34 cellular contexts compared by ENCODE assay signal in the genomic region with DNA sequence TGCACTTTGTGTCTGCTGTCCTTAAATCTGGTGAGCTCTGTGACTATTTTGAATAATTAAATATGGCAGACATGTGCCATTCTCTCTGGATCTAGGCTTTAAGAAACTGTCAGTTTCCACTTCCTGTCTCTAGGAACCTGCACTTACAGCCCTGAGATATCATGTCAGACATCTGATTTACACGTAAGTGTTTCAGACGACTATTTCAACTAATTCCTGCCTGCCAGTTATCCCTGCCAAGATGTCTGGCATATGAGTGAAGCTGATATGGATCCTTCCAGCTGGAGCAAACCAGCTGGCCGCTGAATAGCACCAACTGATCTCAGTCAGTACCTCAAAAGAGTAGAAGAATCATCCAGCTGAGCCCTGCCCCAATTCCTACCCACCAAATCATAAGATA.
"Had no signal": no experiment of that assay in that cellular context is flagged by ENCODE, and none has a peak within 500 bp of the region (broad histone marks: within the 10 kb centered on the region; RNA-seq: fewer than 3 reads in every experiment).

No MANE protein-coding gene starts in this region.

- H3K4me1 Mint-ChIP-seq: activated B cell treated with CpG ODN at 0.5 μM for 24 hours; activated CD4-positive, alpha-beta T cell treated with anti-CD3 and anti-CD28 coated beads, Interleukin-2, amount 10 ng/mL, durations not matched to agents 24 days and 14 days; activated naive CD8-positive, alpha-beta T cell treated with anti-CD3 and anti-CD28 coated beads for 36 hours; activated T-helper 17 cell treated with anti-CD3 and anti-CD28 coated beads, Interleukin-2, amount 50 U/mL, for 72 hours had no signal

- DNase-seq: activated B cell treated with CpG ODN at 0.5 μM for 24 hours; activated CD4-positive, alpha-beta memory T cell treated with anti-CD3 and anti-CD28 coated beads for 36 hours; activated CD4-positive, alpha-beta T cell treated with anti-CD3 and anti-CD28 coated beads for 4 hours; activated CD4-positive, alpha-beta T cell treated with anti-CD3 and anti-CD28 coated beads, Interleukin-2, amount 10 ng/mL, durations not matched to agents 24 days and 14 days; activated CD4-positive, alpha-beta T cell treated with anti-CD3 and anti-CD28 coated beads, Interleukin-2, amount 50 U/mL, for 1 hour; activated CD4-positive, alpha-beta T cell treated with anti-CD3 and anti-CD28 coated beads, Interleukin-2, amount 50 U/mL, for 4 hours; activated CD4-positive, CD25-positive, alpha-beta regulatory T cell treated with anti-CD3 and anti-CD28 coated beads, Interleukin-2, amount 50 U/mL, for 72 hours; activated CD8-positive, alpha-beta memory T cell treated with anti-CD3 and anti-CD28 coated beads, Interleukin-2, amount 50 U/mL, for 4 hours; activated CD8-positive, alpha-beta T cell treated with anti-CD3 and anti-CD28 coated beads for 36 hours; activated effector memory CD4-positive, alpha-beta T cell treated with anti-CD3 and anti-CD28 coated beads, Interleukin-2, amount 50 U/mL, for 16 hours; activated gamma-delta T cell treated with Interleukin-2 at 50 U/mL for 16 hours; activated naive CD4-positive, alpha-beta T cell; activated naive CD4-positive, alpha-beta T cell treated with anti-CD3 and anti-CD28 coated beads for 36 hours; activated naive CD4-positive, alpha-beta T cell treated with anti-CD3 and anti-CD28 coated beads, Interleukin-2, amount 50 U/mL, for 16 hours; activated naive CD8-positive, alpha-beta T cell treated with anti-CD3 and anti-CD28 coated beads for 36 hours; activated T-cell treated with anti-CD3 and anti-CD28 coated beads for 4 hours; activated T-cell treated with anti-CD3 and anti-CD28 coated beads, Interleukin-2, amount 50 U/mL, for 1 hour; activated T-cell treated with anti-CD3 and anti-CD28 coated beads, Interleukin-2, amount 50 U/mL, for 4 hours; activated T-cell treated with anti-CD3 and anti-CD28 coated beads, Interleukin-2, amount 50 U/mL, for 72 hours; adrenal gland; amniotic stem cell; aorta; body of pancreas; brain microvascular endothelial cell; central memory CD4-positive, alpha-beta T cell; T-helper 2 cell; T-helper 9 cell had no signal

- H3K9me3 Mint-ChIP-seq: activated CD4-positive, alpha-beta memory T cell treated with anti-CD3 and anti-CD28 coated beads for 36 hours; activated CD8-positive, alpha-beta T cell treated with anti-CD3 and anti-CD28 coated beads for 36 hours; activated naive CD4-positive, alpha-beta T cell treated with anti-CD3 and anti-CD28 coated beads for 36 hours; activated T-cell treated with anti-CD3 and anti-CD28 coated beads, Interleukin-2, amount 50 U/mL, for 72 hours; activated T-helper 1 cell treated with anti-CD3 and anti-CD28 coated beads, Interleukin-12 subunit alpha, Interleukin-12 subunit beta, Interleukin-2, Interleukin-4 antibody, amounts not matched to agents 30 ng/mL and 10 ng/mL and 1 ng/mL, durations not matched to agents 14 hours and 24 hours and 36 hours; activated T-helper 17 cell treated with anti-CD3 and anti-CD28 coated beads, Interleukin-2, amount 50 U/mL, for 72 hours; T-helper 1 cell treated with Interleukin-12 subunit alpha and Interleukin-12 subunit beta and Interleukin-4 antibody, amounts not matched to agents 30 μg/mL and 1 μg/mL, for 36 hours had no signal

- H3K27me3 ChIP-seq: adrenal gland, body of pancreas, brain microvascular endothelial cell, breast epithelium had no signal

- H3K9me3 ChIP-seq: adrenal gland, body of pancreas, breast epithelium had no signal

- H3K36me3 Mint-ChIP-seq: activated CD4-positive, alpha-beta memory T cell treated with anti-CD3 and anti-CD28 coated beads for 36 hours; activated naive CD4-positive, alpha-beta T cell treated with anti-CD3 and anti-CD28 coated beads, Interleukin-2, amount 50 U/mL, for 72 hours; activated naive CD8-positive, alpha-beta T cell treated with anti-CD3 and anti-CD28 coated beads for 36 hours had no signal

- H3K27ac ChIP-seq: adrenal gland, body of pancreas, brain microvascular endothelial cell, breast epithelium, VCaP had no signal

- H3K36me3 ChIP-seq: adrenal gland, brain microvascular endothelial cell, breast epithelium had no signal

- H3K4me3 ChIP-seq: adrenal gland, body of pancreas, breast epithelium had no signal

- H3K27me3 Mint-ChIP-seq: activated B cell treated with CpG ODN at 0.5 μM for 24 hours; activated CD4-positive, alpha-beta memory T cell treated with anti-CD3 and anti-CD28 coated beads for 36 hours; activated CD4-positive, alpha-beta T cell treated with anti-CD3 and anti-CD28 coated beads, Interleukin-2, amount 10 ng/mL, durations not matched to agents 24 days and 14 days; activated CD8-positive, alpha-beta T cell treated with anti-CD3 and anti-CD28 coated beads for 36 hours; activated naive CD8-positive, alpha-beta T cell treated with anti-CD3 and anti-CD28 coated beads for 36 hours; activated T-helper 17 cell treated with anti-CD3 and anti-CD28 coated beads, Interleukin-2, amount 50 U/mL, for 72 hours had no signal

- H3K4me3 Mint-ChIP-seq: activated B cell treated with CpG ODN at 0.5 μM for 24 hours; activated CD4-positive, alpha-beta memory T cell treated with anti-CD3 and anti-CD28 coated beads for 36 hours; activated CD4-positive, alpha-beta T cell treated with anti-CD3 and anti-CD28 coated beads, Interleukin-2, amount 10 ng/mL, durations not matched to agents 24 days and 14 days; activated CD8-positive, alpha-beta T cell treated with anti-CD3 and anti-CD28 coated beads for 36 hours; activated naive CD4-positive, alpha-beta T cell treated with anti-CD3 and anti-CD28 coated beads for 36 hours; activated naive CD8-positive, alpha-beta T cell treated with anti-CD3 and anti-CD28 coated beads for 36 hours; activated T-cell treated with anti-CD3 and anti-CD28 coated beads, Interleukin-2, amount 50 U/mL, for 4 hours; activated T-cell treated with anti-CD3 and anti-CD28 coated beads, Interleukin-2, amount 50 U/mL, for 72 hours; activated T-helper 1 cell treated with anti-CD3 and anti-CD28 coated beads, Interleukin-12 subunit alpha, Interleukin-12 subunit beta, Interleukin-2, Interleukin-4 antibody, amounts not matched to agents 30 ng/mL and 10 ng/mL and 1 ng/mL, durations not matched to agents 14 hours and 24 hours and 36 hours; activated T-helper 17 cell treated with anti-CD3 and anti-CD28 coated beads, Interleukin-2, amount 50 U/mL, for 72 hours; T-helper 1 cell treated with Interleukin-12 subunit alpha and Interleukin-12 subunit beta and Interleukin-4 antibody, amounts not matched to agents 30 μg/mL and 1 μg/mL, for 36 hours; T-helper 2 cell treated with Interferon-gamma antibody and Interleukin-4, amounts not matched to agents 5 μg/mL and 100 μg/mL, for 36 hours had no signal

- ATAC-seq: activated CD8-positive, alpha-beta T cell treated with anti-CD3 and anti-CD28 coated beads for 36 hours; activated naive CD4-positive, alpha-beta T cell treated with anti-CD3 and anti-CD28 coated beads, Interleukin-2, amount 50 U/mL, for 72 hours; activated T-cell treated with anti-CD3 and anti-CD28 coated beads, Interleukin-2, amount 50 U/mL, for 4 hours; activated T-cell treated with anti-CD3 and anti-CD28 coated beads, Interleukin-2, amount 50 U/mL, for 72 hours; activated T-helper 17 cell treated with anti-CD3 and anti-CD28 coated beads, Interleukin-2, amount 50 U/mL, for 72 hours; body of pancreas had no signal

- H3K27ac Mint-ChIP-seq: activated B cell treated with CpG ODN at 0.5 μM for 24 hours; activated CD4-positive, alpha-beta memory T cell treated with anti-CD3 and anti-CD28 coated beads for 36 hours; activated CD4-positive, alpha-beta T cell treated with anti-CD3 and anti-CD28 coated beads, Interleukin-2, amount 10 ng/mL, durations not matched to agents 24 days and 14 days; activated CD8-positive, alpha-beta T cell treated with anti-CD3 and anti-CD28 coated beads for 36 hours; activated naive CD4-positive, alpha-beta T cell treated with anti-CD3 and anti-CD28 coated beads for 36 hours; activated naive CD4-positive, alpha-beta T cell treated with anti-CD3 and anti-CD28 coated beads, Interleukin-2, amount 50 U/mL, for 72 hours; activated naive CD8-positive, alpha-beta T cell treated with anti-CD3 and anti-CD28 coated beads for 36 hours; activated T-cell treated with anti-CD3 and anti-CD28 coated beads, Interleukin-2, amount 50 U/mL, for 72 hours; activated T-helper 1 cell treated with anti-CD3 and anti-CD28 coated beads, Interleukin-12 subunit alpha, Interleukin-12 subunit beta, Interleukin-2, Interleukin-4 antibody, amounts not matched to agents 30 ng/mL and 10 ng/mL and 1 ng/mL, durations not matched to agents 14 hours and 24 hours and 36 hours; activated T-helper 17 cell treated with anti-CD3 and anti-CD28 coated beads, Interleukin-2, amount 50 U/mL, for 72 hours; T-helper 1 cell treated with Interleukin-12 subunit alpha and Interleukin-12 subunit beta and Interleukin-4 antibody, amounts not matched to agents 30 μg/mL and 1 μg/mL, for 36 hours; T-helper 2 cell treated with Interferon-gamma antibody and Interleukin-4, amounts not matched to agents 5 μg/mL and 100 μg/mL, for 36 hours had no signal

- H3K4me1 ChIP-seq: adrenal gland, body of pancreas, breast epithelium had no signal
